ENCODE assay signal across 9 cellular contexts in the genomic region with DNA sequence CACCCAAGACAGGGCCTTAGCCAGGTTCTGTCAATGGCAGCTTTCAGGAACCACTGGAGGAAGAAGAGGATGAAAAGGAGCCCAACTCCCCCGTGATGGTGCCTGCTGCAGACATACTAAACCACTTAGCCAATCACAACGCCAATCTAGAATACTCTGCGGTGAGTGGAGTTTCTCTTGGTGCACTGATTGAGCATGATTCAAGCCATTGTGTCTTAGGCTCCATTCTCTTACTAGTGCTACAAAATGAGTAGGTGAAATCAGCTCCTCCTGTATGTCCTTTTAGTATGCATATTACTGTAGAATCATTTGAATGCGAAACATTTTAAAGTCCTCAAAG. TPM values are rescaled to one million over a fixed set of nuclear protein-coding genes. Genes with fewer than 3 reads are reported as not detected.
DNase-seq lines count a peak whose midpoint lies in the region; ATAC-seq and TF ChIP-seq lines count a peak whose summit lies in the region.
"Had no signal": no experiment of that assay in that cellular context is flagged by ENCODE, and none has a peak within 500 bp of the region (broad histone marks: within the 10 kb centered on the region; RNA-seq: fewer than 3 reads in every experiment).

No MANE protein-coding gene starts in this region.

- ATAC-seq in HG02970 (IDR thresholded peaks at IDR 0.05; ENCODE audit: low FRiP score, unreplicated experiment) (no peak), HG03039 (IDR thresholded peaks at IDR 0.05; ENCODE audit: unreplicated experiment) (no peak)

- DNase-seq in MM.1S (no peak), mammary epithelial cell (no peak), neural progenitor cell (ENCODE audit: low spot score) (no peak), SHP77 treated with DMSO at 0.1 percent for 48 hours (lab: John Stamatoyannopoulos, UW) (no peak), DMS153 treated with DMSO at 0.1 percent for 48 hours (lab: John Stamatoyannopoulos, UW; ENCODE audit: unreplicated experiment) (no peak)

- H3K4me2 ChIP-seq in MM.1S (ENCODE audit: low read depth, low read length) (peak overlapping the region; percentile 91), mammary epithelial cell (ENCODE audit: insufficient read depth, low read depth, low read length) (peak overlapping the region; percentile 92), neural progenitor cell (peak overlapping the region; percentile 82)

- no peak overlapping the region for H3K27ac Mint-ChIP-seq in neural progenitor cell

- TF ChIP-seq POLR2A in GM19193 (IDR thresholded peaks at IDR 0.05; ENCODE audit: extremely low read depth, insufficient read depth, insufficient read length): peak; percentile 2

- H3K9me3 ChIP-seq in MM.1S (replicated peaks; ENCODE audit: insufficient read depth, low read length) (no peaks in the 10 kb centered on the region), mammary epithelial cell (replicated peaks; ENCODE audit: insufficient read depth, low read length) (no peaks in the 10 kb centered on the region), neural progenitor cell (ENCODE audit: low read depth) (no peaks in the 10 kb centered on the region)

- no peaks in the 10 kb centered on the region for H3K27me3 ChIP-seq in MM.1S (replicated peaks; ENCODE audit: insufficient read depth, low read length)
- no peaks in the 10 kb centered on the region for H3K27me3 ChIP-seq in mammary epithelial cell (ENCODE audit: insufficient read depth, low read length)
- no peaks in the 10 kb centered on the region for H3K27me3 ChIP-seq in neural progenitor cell
- H3K27me3 ChIP-seq: cardiac muscle cell had no signal

- H4K20me1 ChIP-seq in MM.1S (ENCODE audit: insufficient read depth, low read length) (peaks cover 10% of the 10 kb centered on the region), mammary epithelial cell (ENCODE audit: insufficient read depth, low read length) (no peaks in the 10 kb centered on the region), neural progenitor cell (ENCODE audit: low read depth) (peaks cover 46% of the 10 kb centered on the region)

- H3K9ac ChIP-seq in MM.1S (ENCODE audit: low read length): peak overlapping the region; percentile 58; the same call in 1 of the 2 replicates
- H3K9ac ChIP-seq in mammary epithelial cell (ENCODE audit: insufficient read depth, low read length): no peak overlapping the region
- no peak overlapping the region for H3K9ac ChIP-seq in neural progenitor cell

- no peaks in the 10 kb centered on the region for H3K9me2 ChIP-seq in MM.1S (replicated peaks; ENCODE audit: insufficient read depth, low read length)

- H3K4me1 Mint-ChIP-seq in neural progenitor cell: peaks cover 15% of the 10 kb centered on the region

- intact Hi-C loops in mammary epithelial cell (cut with micrococcal nuclease): no loop called here

- H3K4me3 ChIP-seq in MM.1S (ENCODE audit: low read length) (peak overlapping the region; percentile 64), mammary epithelial cell (replicated peaks in 1 of 3; ENCODE audit: insufficient read depth in 1 of 3, low read depth in 2 of 3, low read length in 3 of 3) (no peak overlapping the region), neural progenitor cell (no peak overlapping the region)

- no peak overlapping the region for H2AFZ ChIP-seq in MM.1S (ENCODE audit: low read length)
- no peak overlapping the region for H2AFZ ChIP-seq in mammary epithelial cell (ENCODE audit: low read depth, low read length)
- H2AFZ ChIP-seq in neural progenitor cell (replicated peaks): no peak overlapping the region

- no peaks in the 10 kb centered on the region for H3K9me3 Mint-ChIP-seq in neural progenitor cell

- dilution Hi-C loops in mammary epithelial cell (cut with HindIII; ENCODE audit: low sequenced_read_pairs): no loop called here

- H3K4me1 ChIP-seq in MM.1S (ENCODE audit: low read length) (peaks cover 11% of the 10 kb centered on the region), mammary epithelial cell (ENCODE audit: insufficient read depth, low read length) (peaks cover 17% of the 10 kb centered on the region), neural progenitor cell (peaks cover 15% of the 10 kb centered on the region)

- H3K36me3 ChIP-seq in MM.1S (replicated peaks; ENCODE audit: insufficient read depth, low read length): peaks cover 29% of the 10 kb centered on the region
- peaks cover 37% of the 10 kb centered on the region for H3K36me3 ChIP-seq in mammary epithelial cell (ENCODE audit: insufficient read depth, low read length)
- peaks cover 18% of the 10 kb centered on the region for H3K36me3 ChIP-seq in neural progenitor cell

- peak overlapping the region; percentile 79 for H3K4me3 Mint-ChIP-seq in neural progenitor cell

- no peak overlapping the region; the same call in 1 of the 2 replicates for H3K27ac ChIP-seq in MM.1S (ENCODE audit: low read length)
- no peak overlapping the region for H3K27ac ChIP-seq in mammary epithelial cell (ENCODE audit: insufficient read depth, low read depth, low read length)
- no peak overlapping the region for H3K27ac ChIP-seq in neural progenitor cell

- in situ Hi-C loops in mammary epithelial cell (cut with MboI; ENCODE audit: low sequenced_read_pairs in 2 of 2): no loop called here

- no peak for TF ChIP-seq CTCF in MM.1S (IDR thresholded peaks at IDR 0.05; ENCODE audit: low read length)
- TF ChIP-seq CTCF in mammary epithelial cell (conservative IDR thresholded peaks at IDR 0.05 in 1 of 2, IDR thresholded peaks at IDR 0.05 in 1 of 2; ENCODE audit: extremely low read depth in 1 of 2, insufficient read depth in 1 of 2, low read depth in 1 of 2, low read length in 2 of 2): no peak
- TF ChIP-seq CTCF in neural progenitor cell (IDR thresholded peaks at IDR 0.05): no peak

- WGBS in mammary epithelial cell (ENCODE audit: low coverage, missing lambda C conversion rate): 89% methylated on average over 4 of the region's 4 CpGs

- H3F3A ChIP-seq in MM.1S (ENCODE audit: insufficient read depth, low read length) (peaks cover 21% of the 10 kb centered on the region), neural progenitor cell (ENCODE audit: low read depth) (peaks cover 77% of the 10 kb centered on the region)

- peaks cover 6% of the 10 kb centered on the region for H3K27me3 Mint-ChIP-seq in neural progenitor cell (ENCODE audit: insufficient read depth, low read depth)

- peaks cover 18% of the 10 kb centered on the region for H3K36me3 Mint-ChIP-seq in neural progenitor cell

- no TSS peak for BruUV-seq in mammary epithelial cell (replicated peaks; lab: Mats Ljungman, UMichigan)

- H3K79me2 ChIP-seq in MM.1S (ENCODE audit: low read length) (peaks cover 57% of the 10 kb centered on the region), mammary epithelial cell (ENCODE audit: insufficient read depth, low read length) (peaks cover 12% of the 10 kb centered on the region), neural progenitor cell (ENCODE audit: low read depth) (peaks cover 25% of the 10 kb centered on the region)

- CTCF ChIA-PET in mammary epithelial cell (lab: Charles Lee; ENCODE audit: low non-redundant PET): interaction anchor here (0.7 kb wide), 1 partner anchor 239 kb away, joined by 5 read pairs; no protein-coding TSS in a partner anchor

RNA-seq across cellular contexts. Expression of a gene that starts 1.4 kb away (rescaled TPM):
- total RNA-seq in mammary epithelial cell (10 to 100 TPM; 12.5 to 14.4 TPM), neural progenitor cell (ENCODE audit: low replicate concordance) (25.0 and 34.8 TPM in 2 replicates)
- polyA plus RNA-seq in mammary epithelial cell: 10.0 TPM
- polyA minus RNA-seq in mammary epithelial cell: 7.2 TPM

RNA-seq across cellular contexts. Expression of a gene that starts 16.8 kb away (rescaled TPM):
- total RNA-seq in mammary epithelial cell: 1 to 10 TPM; 3.8 to 5.0 TPM
- polyA plus RNA-seq in mammary epithelial cell: 0.44 TPM
- polyA minus RNA-seq in mammary epithelial cell: not detected
- 14.6 and 18.8 TPM in 2 replicates for total RNA-seq in neural progenitor cell (ENCODE audit: low replicate concordance)
